In the genomic region with DNA sequence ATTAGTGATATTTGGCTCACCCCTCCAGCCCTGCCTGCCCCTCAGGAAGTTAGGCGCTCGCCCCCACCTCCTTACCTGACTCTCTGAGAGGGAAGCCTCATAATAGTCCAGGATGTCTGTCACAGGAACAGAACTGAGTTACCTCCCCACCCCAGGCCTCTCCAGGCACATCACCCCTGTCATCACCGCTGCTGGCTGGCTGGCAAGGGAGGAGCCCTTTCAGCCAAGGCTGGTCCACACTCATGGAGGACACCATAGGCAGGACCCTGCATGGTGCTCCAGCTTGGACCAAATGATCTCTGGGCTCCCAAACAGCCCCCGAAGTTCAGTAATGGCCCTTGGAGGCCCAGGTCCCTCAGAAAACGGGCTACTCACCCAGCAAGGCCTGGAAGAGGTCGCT, we compare ENCODE assay signal across 11 cellular contexts. TPM values are rescaled to one million over a fixed set of nuclear protein-coding genes. Genes with fewer than 3 reads are reported as not detected.
DNase-seq lines count a peak whose midpoint lies in the region; ATAC-seq, FAIRE-seq and TF ChIP-seq lines count a peak whose summit lies in the region.
"Had no signal": no experiment of that assay in that cellular context is flagged by ENCODE, and none has a peak within 500 bp of the region (broad histone marks: within the 10 kb centered on the region; RNA-seq: fewer than 3 reads in every experiment).

No MANE protein-coding gene starts in this region.

- peak overlapping the region in 1 of 4 donors; percentile 45 for H3K4me3 ChIP-seq in Peyer's patch
- peak overlapping the region in 3 of 4 donors; percentile 42 to 73 (median 52) for H3K4me3 ChIP-seq in esophagus squamous epithelium
- no peak overlapping the region for H3K4me3 ChIP-seq in HAP-1

- H3K27ac Mint-ChIP-seq in Calu3 (ENCODE audit: unreplicated experiment), result no peak overlapping the region
- peak overlapping the region; percentile 69 for H3K27ac Mint-ChIP-seq in progenitor cell of endocrine pancreas

- TF ChIP-seq POLR2A in Peyer's patch (IDR thresholded peaks at IDR 0.05), result no peak
- no peak for TF ChIP-seq POLR2A in esophagus squamous epithelium (IDR thresholded peaks at IDR 0.05)

- no peak for TF ChIP-seq CTCF in Calu3 (IDR thresholded peaks at IDR 0.05; ENCODE audit: unreplicated experiment)
- TF ChIP-seq CTCF in Peyer's patch (IDR thresholded peaks at IDR 0.05), result no peak
- TF ChIP-seq CTCF in esophagus squamous epithelium (IDR thresholded peaks at IDR 0.05), result no peak
- TF ChIP-seq CTCF in progenitor cell of endocrine pancreas (IDR thresholded peaks at IDR 0.05; ENCODE audit: unreplicated experiment), result no peak

- H3K4me3 Mint-ChIP-seq in Calu3 (ENCODE audit: low read depth, unreplicated experiment) (peak overlapping the region; percentile 96), progenitor cell of endocrine pancreas (ENCODE audit: low read depth) (peak overlapping the region; percentile 69)

- intact Hi-C loops in Calu3 (cut with micrococcal nuclease; ENCODE audit: unreplicated experiment) (no loop called here), esophagus squamous epithelium (cut with DNase I) (no loop called here)

- no peaks in the 10 kb centered on the region for H3K27me3 ChIP-seq in Peyer's patch
- no peaks in the 10 kb centered on the region for H3K27me3 ChIP-seq in esophagus squamous epithelium
- H3K27me3 ChIP-seq in HAP-1 (ENCODE audit: low read depth), result no peaks in the 10 kb centered on the region
- H3K27me3 ChIP-seq: ovary had no signal

- 43 to 65% methylated on average over 1 to 5 of the region's 6 CpGs for WGBS in esophagus squamous epithelium, 2 donors

- in situ Hi-C loops in HAP-1 (cut with MboI; ENCODE audit: low sequenced_read_pairs), result no loop called here

- H3K36me3 Mint-ChIP-seq in Calu3 (ENCODE audit: insufficient read depth, unreplicated experiment) (peaks cover 52% of the 10 kb centered on the region), progenitor cell of endocrine pancreas (ENCODE audit: insufficient read depth) (no peaks in the 10 kb centered on the region)

- H3K36me3 ChIP-seq in Peyer's patch (peaks cover 0 to 17% (median 0%) of the 10 kb centered on the region in 3 donors), esophagus squamous epithelium (peaks cover 7 to 22% (median 7%) of the 10 kb centered on the region in 3 donors), HAP-1 (replicated peaks) (peaks cover 30% of the 10 kb centered on the region)
- H3K36me3 ChIP-seq: ovary had no signal

- H3K9me3 ChIP-seq in Peyer's patch, result no peaks in the 10 kb centered on the region
- H3K9me3 ChIP-seq in esophagus squamous epithelium, result no peaks in the 10 kb centered on the region
- no peaks in the 10 kb centered on the region for H3K9me3 ChIP-seq in HAP-1
- H3K9me3 ChIP-seq: ovary had no signal

- no TSS peak for BruUV-seq in Calu3 (replicated peaks; lab: Mats Ljungman, UMichigan)

- H3K27me3 Mint-ChIP-seq in Calu3 (ENCODE audit: unreplicated experiment) (peaks cover 27% of the 10 kb centered on the region), progenitor cell of endocrine pancreas (no peaks in the 10 kb centered on the region)

- H3K27ac ChIP-seq in Peyer's patch (peak overlapping the region in 3 of 4 donors; percentile 46 to 100 (median 77)), esophagus squamous epithelium (peak overlapping the region; percentile 32 to 100 (median 98))

- ATAC-seq in HG02852 (IDR thresholded peaks at IDR 0.05; ENCODE audit: unreplicated experiment), result no peak
- no peak for ATAC-seq in HG02623 (IDR thresholded peaks at IDR 0.05; ENCODE audit: unreplicated experiment)

- FAIRE-seq in urothelium cell line (lab: Jason Lieb, UNC), result no peak
- FAIRE-seq: endometrium, TTC549 had no signal

- DNase-seq in Calu3 (no peak), Peyer's patch (no peak), esophagus squamous epithelium (lab: John Stamatoyannopoulos, UW) (no peak), progenitor cell of endocrine pancreas (ENCODE audit: low spot score, unreplicated experiment) (no peak), HAP-1 (ENCODE audit: low spot score in 2 of 2) (no peak), urothelium cell line (ENCODE audit: low spot score) (no peak)

- H3K4me1 Mint-ChIP-seq in Calu3 (ENCODE audit: low read depth, unreplicated experiment), result peaks cover 16% of the 10 kb centered on the region
- H3K4me1 Mint-ChIP-seq in progenitor cell of endocrine pancreas (ENCODE audit: low read depth), result peaks cover 40% of the 10 kb centered on the region

- H3K9me3 Mint-ChIP-seq in Calu3 (ENCODE audit: low read depth, unreplicated experiment) (no peaks in the 10 kb centered on the region), progenitor cell of endocrine pancreas (ENCODE audit: low read depth) (no peaks in the 10 kb centered on the region)

- H3K4me1 ChIP-seq in Peyer's patch (peaks cover 5 to 64% (median 13%) of the 10 kb centered on the region in 4 donors), esophagus squamous epithelium (peaks cover 65 to 97% (median 65%) of the 10 kb centered on the region in 3 donors), HAP-1 (peaks cover 21% of the 10 kb centered on the region)

- CTCF ChIA-PET in Calu3 (lab: Charles Lee), result no interaction called here

RNA-seq across cellular contexts. Expression of a gene that starts 1.5 kb away (rescaled TPM):
- 2.0 and 4.6 TPM in 2 replicates for total RNA-seq in Calu3 (2022)
- 10 to 100 TPM in 2 of 4 donors, 1 to 10 TPM in 2; 2.6 to 15.7 (median 9.4) TPM for total RNA-seq in Peyer's patch
- total RNA-seq in esophagus squamous epithelium, result 10 to 100 TPM in 1 of 4 donors, 1 to 10 TPM in 3; 2.6 to 13.9 (median 6.0) TPM
- 46.3 and 48.6 TPM in 2 replicates for total RNA-seq in progenitor cell of endocrine pancreas

RNA-seq across cellular contexts. Expression of a gene that starts 1.6 kb away (rescaled TPM):
- total RNA-seq in Calu3 (2022) (552 and 615 TPM in 2 replicates), Peyer's patch (1,000 to 10,000 TPM; 1,292 to 4,167 (median 1,553) TPM), esophagus squamous epithelium (100 to 1,000 TPM; 453 to 742 (median 464) TPM), progenitor cell of endocrine pancreas (653 and 693 TPM in 2 replicates)

RNA-seq across cellular contexts. Expression of a gene that starts 16.2 kb away (rescaled TPM):
- total RNA-seq in Calu3 (2022), result 44.8 and 45.7 TPM in 2 replicates
- 10 to 100 TPM; 42.1 to 61.9 (median 50.1) TPM for total RNA-seq in Peyer's patch
- total RNA-seq in esophagus squamous epithelium, result 10 to 100 TPM; 21.4 to 58.0 (median 37.3) TPM
- 104 TPM in 2 replicates for total RNA-seq in progenitor cell of endocrine pancreas

RNA-seq across cellular contexts. Expression of a gene that starts 21.1 kb away (rescaled TPM):
- total RNA-seq in Calu3 (2022) (30.2 and 31.6 TPM in 2 replicates), Peyer's patch (10 to 100 TPM; 22.2 to 38.8 (median 35.1) TPM), esophagus squamous epithelium (10 to 100 TPM; 24.7 to 30.6 (median 27.0) TPM), progenitor cell of endocrine pancreas (66.9 and 73.7 TPM in 2 replicates)

RNA-seq across cellular contexts. Expression of a gene that starts 24.1 kb away (rescaled TPM):
- total RNA-seq in Calu3 (2022) (183 and 188 TPM in 2 replicates), Peyer's patch (100 to 1,000 TPM; 288 to 521 (median 367) TPM), esophagus squamous epithelium (100 to 1,000 TPM; 172 to 384 (median 197) TPM), progenitor cell of endocrine pancreas (447 and 466 TPM in 2 replicates)
